2 cellular contexts compared by ENCODE assay signal in genomic region chr1:156601122-156601830, GRCh38.
A peak's percentile ranks its signal among the peaks of the same experiment; 100 is the strongest.
TF ChIP-seq lines count a peak whose summit lies in the region.

Gene GPATCH4 (minus strand): TSS chr1:156601479.

TF ChIP-seq in HEK293, 187 proteins besides CTCF, POLR2A, EP300 and RAD21 (continued from another document and continues in another):
- TF ChIP-seq REST (tag by site-specific recombination; IDR thresholded peaks at IDR 0.05) (peak; percentile 25; the same call in 1 of the 2 replicates), ZNF112 (tag by site-specific recombination; IDR thresholded peaks at IDR 0.05) (no peak), KLF16 (tag by site-specific recombination; IDR thresholded peaks at IDR 0.05) (peak; percentile 53; the same call in 1 of the 2 replicates), ZNF140 (tag by site-specific recombination; IDR thresholded peaks at IDR 0.05) (no peak), ZNF24 (tag by site-specific recombination; IDR thresholded peaks at IDR 0.05) (peak; percentile 85), ZNF280C (tag by site-specific recombination; IDR thresholded peaks at IDR 0.05) (no peak), ZFP37 (tag by site-specific recombination; IDR thresholded peaks at IDR 0.05) (no peak), BCL11A (tag by site-specific recombination; IDR thresholded peaks at IDR 0.05; ENCODE audit: low read depth) (no peak), ZSCAN16 (tag by site-specific recombination; IDR thresholded peaks at IDR 0.05) (no peak), GFI1B (tag by site-specific recombination; IDR thresholded peaks at IDR 0.05) (peak; percentile 86), ZNF202 (tag by site-specific recombination; IDR thresholded peaks at IDR 0.05; ENCODE audit: borderline replicate concordance) (no peak), INSM2 (tag by site-specific recombination; IDR thresholded peaks at IDR 0.05) (no peak), ZNF580 (tag by site-specific recombination; IDR thresholded peaks at IDR 0.05) (no peak), GLI4 (tag by site-specific recombination; IDR thresholded peaks at IDR 0.05) (no peak), ZNF747 (tag by site-specific recombination; IDR thresholded peaks at IDR 0.05) (no peak), ZNF26 (tag by site-specific recombination; IDR thresholded peaks at IDR 0.05) (no peak)

TF ChIP-seq in K562, 482 proteins besides CTCF, POLR2A, EP300 and RAD21 (continued from another document and continues in another):
- peak; percentile 93 for TF ChIP-seq GABPB1 (CRISPR knock-in tag; IDR thresholded peaks at IDR 0.05)
- no peak for TF ChIP-seq RBM22 (IDR thresholded peaks at IDR 0.05; ENCODE audit: low read depth, low read length, poor library complexity, severe bottlenecking)
- peak; percentile 88 to 99 (median 98) for TF ChIP-seq YY1 (IDR thresholded peaks at IDR 0.05; ENCODE audit: borderline replicate concordance in 1 of 3, control insufficient read depth in 1 of 3, extremely low read depth in 1 of 3, insufficient read depth in 3 of 3, insufficient read length in 1 of 3, insufficient replicate concordance in 2 of 3, low read depth in 1 of 3, low read length in 2 of 3)
- peak; percentile 86 for TF ChIP-seq NFRKB (IDR thresholded peaks at IDR 0.05; ENCODE audit: low read depth)
- no peak for TF ChIP-seq E2F4 (CRISPR knock-in tag; IDR thresholded peaks at IDR 0.05; ENCODE audit: low read depth)
- peak; percentile 64 for TF ChIP-seq TEAD4 (IDR thresholded peaks at IDR 0.05; ENCODE audit: low read length)
- no peak for TF ChIP-seq TEAD4 (CRISPR knock-in tag; IDR thresholded peaks at IDR 0.05; ENCODE audit: borderline replicate concordance)
- TF ChIP-seq MBD2 (IDR thresholded peaks at IDR 0.05; ENCODE audit: borderline replicate concordance, low read depth) = peak; percentile 52
- 0 out of 2 replicates have a peak, but pooled peaks have one; percentile 21 for TF ChIP-seq MEF2A (IDR thresholded peaks at IDR 0.05; ENCODE audit: control insufficient read depth, low read depth, low read length)
- peak; percentile 94 to 100 for TF ChIP-seq HDAC1 (IDR thresholded peaks at IDR 0.05)
- TF ChIP-seq ZNF592 (IDR thresholded peaks at IDR 0.05) = 0 out of 2 replicates have a peak, but pooled peaks have one; percentile 36
- TF ChIP-seq HSF4 (CRISPR knock-in tag; IDR thresholded peaks at IDR 0.05; ENCODE audit: borderline replicate concordance) = 0 out of 2 replicates have a peak, but pooled peaks have one; percentile 6
- no peak for TF ChIP-seq EZH2 (IDR thresholded peaks at IDR 0.05; ENCODE audit: borderline replicate concordance, low read depth, low read length)
- peak; percentile 77 for TF ChIP-seq POLR2G (IDR thresholded peaks at IDR 0.05; ENCODE audit: low read depth, low read length)
- peak; percentile 82 for TF ChIP-seq ETV1 (tag; conservative IDR thresholded peaks at IDR 0.05; ENCODE audit: low read depth)
- TF ChIP-seq ZHX1 (conservative IDR thresholded peaks at IDR 0.05; ENCODE audit: low read length) = no peak
- peak; percentile 90 for TF ChIP-seq ZBTB40 (IDR thresholded peaks at IDR 0.05)
- no peak for TF ChIP-seq ZBTB40 (CRISPR knock-in tag; IDR thresholded peaks at IDR 0.05)
- no peak for TF ChIP-seq CCNT2 (IDR thresholded peaks at IDR 0.05; ENCODE audit: borderline replicate concordance, extremely low read depth, insufficient read length, low read depth, low read length)
- TF ChIP-seq ZBTB11 (CRISPR knock-in tag; IDR thresholded peaks at IDR 0.05) = peak in 1 of 3 experiments; percentile 56; a peak in 1 of 6 replicates
- no peak for TF ChIP-seq ELK1 (CRISPR knock-in tag; IDR thresholded peaks at IDR 0.05)
- no peak for TF ChIP-seq ZNF431 (CRISPR knock-in tag; IDR thresholded peaks at IDR 0.05)
